In the genomic region with DNA sequence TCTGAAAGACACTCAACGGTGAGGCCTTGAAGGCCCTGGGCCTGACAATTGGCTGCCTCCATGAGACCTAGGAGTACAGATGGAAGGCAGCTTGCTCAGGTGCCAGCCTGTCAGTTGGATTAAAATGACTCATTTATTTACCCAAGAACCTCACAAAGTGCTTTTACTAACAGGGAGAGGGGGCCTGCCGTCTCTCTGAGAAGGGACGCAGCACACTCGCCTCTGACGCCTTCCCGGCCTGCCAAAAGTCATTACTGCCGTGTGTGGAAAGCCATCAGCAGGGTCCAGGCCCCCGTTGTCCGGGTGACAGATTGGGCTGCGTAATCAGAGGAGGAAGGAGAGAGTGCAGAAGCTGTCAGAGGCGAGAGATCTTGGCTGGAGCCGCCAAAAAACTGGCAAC, we compare ENCODE assay signal across 21 cellular contexts. TPM values are rescaled to one million over a fixed set of nuclear protein-coding genes. Genes with fewer than 3 reads are reported as not detected.
A peak's percentile ranks its signal among the peaks of the same experiment; 100 is the strongest.
DNase-seq lines count a peak whose midpoint lies in the region; ATAC-seq and TF ChIP-seq lines count a peak whose summit lies in the region.
"Had no signal": no experiment of that assay in that cellular context is flagged by ENCODE, and none has a peak within 500 bp of the region (broad histone marks: within the 10 kb centered on the region; RNA-seq: fewer than 3 reads in every experiment).

No MANE protein-coding gene starts in this region.

- H3K9me3 Mint-ChIP-seq in brain = no peaks in the 10 kb centered on the region
- H3K9me3 Mint-ChIP-seq in stimulated activated effector memory CD8-positive, alpha-beta T cell treated with anti-CD3 and anti-CD28 coated beads, Interleukin-12 subunit alpha, Interleukin-12 subunit beta, amount 100 ng/mL, for 72 hours = no peaks in the 10 kb centered on the region
- H3K9me3 Mint-ChIP-seq in natural killer cell treated with Interleukin-12 subunit alpha and Interleukin-12 subunit beta and Interleukin-15 and Interleukin-18, amount 100 ng/mL, for 72 hours = no peaks in the 10 kb centered on the region
- H3K9me3 Mint-ChIP-seq: activated B cell treated with CpG ODN at 0.5 μM for 24 hours had no signal

- peak overlapping the region in 1 of 5 experiments; percentile 5 for H3K4me3 Mint-ChIP-seq in brain
- H3K4me3 Mint-ChIP-seq in stimulated activated effector memory CD8-positive, alpha-beta T cell treated with anti-CD3 and anti-CD28 coated beads, Interleukin-12 subunit alpha, Interleukin-12 subunit beta, amount 100 ng/mL, for 72 hours = no peak overlapping the region
- no peak overlapping the region for H3K4me3 Mint-ChIP-seq in natural killer cell treated with Interleukin-12 subunit alpha and Interleukin-12 subunit beta and Interleukin-15 and Interleukin-18, amount 100 ng/mL, for 72 hours
- H3K4me3 Mint-ChIP-seq: activated B cell treated with CpG ODN at 0.5 μM for 24 hours had no signal

- H3K4me1 ChIP-seq in testis = no peaks in the 10 kb centered on the region

- TF ChIP-seq CTCF in brain (conservative IDR thresholded peaks at IDR 0.05) (no peak), testis (IDR thresholded peaks at IDR 0.05) (no peak)

- H3K9me3 ChIP-seq in testis = no peaks in the 10 kb centered on the region
- H3K9me3 ChIP-seq: ovary had no signal

- intact Hi-C loops in testis (cut with DNase I; ENCODE audit: low total_unique reads) = no loop called here

- ATAC-seq in stimulated activated effector memory CD8-positive, alpha-beta T cell treated with anti-CD3 and anti-CD28 coated beads, Interleukin-12 subunit alpha, Interleukin-12 subunit beta, amount 100 ng/mL, for 72 hours = no peak
- ATAC-seq in natural killer cell treated with Interleukin-12 subunit alpha and Interleukin-12 subunit beta and Interleukin-15 and Interleukin-18, amount 100 ng/mL, for 72 hours = no peak
- ATAC-seq in GM18861 (IDR thresholded peaks at IDR 0.05; ENCODE audit: unreplicated experiment) = no peak
- ATAC-seq: GM12878, HCT116, left cardiac atrium had no signal

- peaks cover under 1% of the 10 kb centered on the region for H3K4me1 Mint-ChIP-seq in brain
- no peaks in the 10 kb centered on the region for H3K4me1 Mint-ChIP-seq in stimulated activated effector memory CD8-positive, alpha-beta T cell treated with anti-CD3 and anti-CD28 coated beads, Interleukin-12 subunit alpha, Interleukin-12 subunit beta, amount 100 ng/mL, for 72 hours
- H3K4me1 Mint-ChIP-seq in natural killer cell treated with Interleukin-12 subunit alpha and Interleukin-12 subunit beta and Interleukin-15 and Interleukin-18, amount 100 ng/mL, for 72 hours (ENCODE audit: low read depth in 2 of 2) = no peaks in the 10 kb centered on the region
- H3K4me1 Mint-ChIP-seq: activated B cell treated with CpG ODN at 0.5 μM for 24 hours had no signal

- H3K36me3 ChIP-seq in testis (ENCODE audit: low read depth, missing control alignments) = no peaks in the 10 kb centered on the region
- H3K36me3 ChIP-seq: ovary had no signal

- 83 to 88% methylated on average over 12 of the region's 12 CpGs for WGBS in testis, 2 donors

- H3K36me3 Mint-ChIP-seq in brain = peaks cover 40% of the 10 kb centered on the region
- peaks cover 70% of the 10 kb centered on the region for H3K36me3 Mint-ChIP-seq in stimulated activated effector memory CD8-positive, alpha-beta T cell treated with anti-CD3 and anti-CD28 coated beads, Interleukin-12 subunit alpha, Interleukin-12 subunit beta, amount 100 ng/mL, for 72 hours
- H3K36me3 Mint-ChIP-seq in natural killer cell treated with Interleukin-12 subunit alpha and Interleukin-12 subunit beta and Interleukin-15 and Interleukin-18, amount 100 ng/mL, for 72 hours = no peaks in the 10 kb centered on the region

- H3K27me3 Mint-ChIP-seq in brain = no peaks in the 10 kb centered on the region
- no peaks in the 10 kb centered on the region for H3K27me3 Mint-ChIP-seq in natural killer cell treated with Interleukin-12 subunit alpha and Interleukin-12 subunit beta and Interleukin-15 and Interleukin-18, amount 100 ng/mL, for 72 hours
- H3K27me3 Mint-ChIP-seq: activated B cell treated with CpG ODN at 0.5 μM for 24 hours had no signal

- H3K27ac Mint-ChIP-seq in brain = peak overlapping the region in 4 of 5 experiments; percentile 3 to 92 (median 48)
- H3K27ac Mint-ChIP-seq in stimulated activated effector memory CD8-positive, alpha-beta T cell treated with anti-CD3 and anti-CD28 coated beads, Interleukin-12 subunit alpha, Interleukin-12 subunit beta, amount 100 ng/mL, for 72 hours = peak overlapping the region; percentile 14
- H3K27ac Mint-ChIP-seq in natural killer cell treated with Interleukin-12 subunit alpha and Interleukin-12 subunit beta and Interleukin-15 and Interleukin-18, amount 100 ng/mL, for 72 hours = no peak overlapping the region
- H3K27ac Mint-ChIP-seq: activated B cell treated with CpG ODN at 0.5 μM for 24 hours had no signal

- no peak overlapping the region for H3K27ac ChIP-seq in testis
- H3K27ac ChIP-seq: ovary had no signal

- DNase-seq in NCI-H128 (lab: John Stamatoyannopoulos, UW; ENCODE audit: unreplicated experiment) (peak; percentile 11), NCI-H345 (lab: John Stamatoyannopoulos, UW) (peak; percentile 88), testis (no peak)
- DNase-seq in stimulated activated effector memory CD8-positive, alpha-beta T cell treated with anti-CD3 and anti-CD28 coated beads, Interleukin-12 subunit alpha, Interleukin-12 subunit beta, amount 100 ng/mL, for 72 hours (ENCODE audit: low spot score in 2 of 2) = no peak
- no peak for DNase-seq in natural killer cell treated with Interleukin-12 subunit alpha and Interleukin-12 subunit beta and Interleukin-15 and Interleukin-18, amount 100 ng/mL, for 72 hours (ENCODE audit: low spot score)
- DNase-seq: activated B cell treated with CpG ODN at 0.5 μM for 24 hours; activated gamma-delta T cell; Karpas-422; left cardiac atrium; ovary; small intestine; stimulated activated naive CD4-positive, alpha-beta T cell treated with Interleukin-2 at 50 U/mL for 16 hours; T-helper 1 cell had no signal

- H3K4me3 ChIP-seq in testis = no peak overlapping the region
- H3K4me3 ChIP-seq: GM12878, ovary had no signal

- no peaks in the 10 kb centered on the region for H3K27me3 ChIP-seq in testis
- H3K27me3 ChIP-seq: ovary had no signal

- TF ChIP-seq POLR2A in testis (IDR thresholded peaks at IDR 0.05) = no peak

RNA-seq across cellular contexts. Expression of gene DDX31, which starts 32.4 kb away (rescaled TPM):
- polyA plus RNA-seq in brain (ENCODE audit: insufficient read depth, low read depth, low replicate concordance) = 9.0 TPM
- total RNA-seq in natural killer cell treated with Interleukin-12 subunit alpha and Interleukin-12 subunit beta and Interleukin-15 and Interleukin-18, amount 100 ng/mL, for 72 hours = 10 to 100 TPM; 17.6 to 31.0 TPM
- 10 to 100 TPM; 21.1 to 24.2 TPM for total RNA-seq in testis
- polyA plus RNA-seq in testis (ENCODE audit: insufficient read depth, low read depth, low replicate concordance) = 17.9 TPM

RNA-seq across cellular contexts. Expression of gene GTF3C4, which starts 32.9 kb away (rescaled TPM):
- polyA plus RNA-seq in brain (ENCODE audit: insufficient read depth, low read depth, low replicate concordance) (24.0 TPM), testis (ENCODE audit: insufficient read depth, low read depth, low replicate concordance) (19.4 TPM)
- total RNA-seq in natural killer cell treated with Interleukin-12 subunit alpha and Interleukin-12 subunit beta and Interleukin-15 and Interleukin-18, amount 100 ng/mL, for 72 hours = 10 to 100 TPM; 14.4 to 18.8 TPM
- total RNA-seq in testis = 10 to 100 TPM; 17.2 to 18.4 TPM

RNA-seq across cellular contexts. Expression of gene BARHL1, which starts 54.9 kb away (rescaled TPM):
- polyA plus RNA-seq in brain (ENCODE audit: insufficient read depth, low read depth, low replicate concordance) (14.4 TPM), testis (ENCODE audit: insufficient read depth, low read depth, low replicate concordance) (0.13 TPM)
- total RNA-seq in natural killer cell treated with Interleukin-12 subunit alpha and Interleukin-12 subunit beta and Interleukin-15 and Interleukin-18, amount 100 ng/mL, for 72 hours = not detected
- under 1 TPM in 1 of 2 donors, not detected in 1; 0.31 TPM for total RNA-seq in testis
- total RNA-seq: activated B cell treated with CpG ODN at 0.5 μM for 24 hours; activated CD8-positive, alpha-beta memory T cell treated with anti-CD3 and anti-CD28 coated beads for 36 hours; astrocyte; GM12878; left cardiac atrium; NCI-H460; ovary; RPMI7951 had no signal
- polyA plus RNA-seq: GM12878, ovary, small intestine had no signal

Comparison
In these comparisons a context has a peak if more than half of its experiments do, and no peak if none do; other contexts are left out.
1. DNase-seq: peak in NCI-H128 (single experiment) and NCI-H345 (single experiment); none in stimulated activated effector memory CD8-positive, alpha-beta T cell treated with anti-CD3 and anti-CD28 coated beads, Interleukin-12 subunit alpha, Interleukin-12 subunit beta, amount 100 ng/mL, for 72 hours (0 of 2), natural killer cell treated with Interleukin-12 subunit alpha and Interleukin-12 subunit beta and Interleukin-15 and Interleukin-18, amount 100 ng/mL, for 72 hours (single experiment) and testis (single experiment).
2. H3K27ac Mint-ChIP-seq: peak in brain (4 of 5) and stimulated activated effector memory CD8-positive, alpha-beta T cell treated with anti-CD3 and anti-CD28 coated beads, Interleukin-12 subunit alpha, Interleukin-12 subunit beta, amount 100 ng/mL, for 72 hours (single experiment); none in natural killer cell treated with Interleukin-12 subunit alpha and Interleukin-12 subunit beta and Interleukin-15 and Interleukin-18, amount 100 ng/mL, for 72 hours (0 of 2).